8 cellular contexts compared by ENCODE assay signal in genomic region chr13:108342369-108343289, GRCh38.
A peak's percentile ranks its signal among the peaks of the same experiment; 100 is the strongest.
DNase-seq lines count a peak whose midpoint lies in the region; ATAC-seq, FAIRE-seq and TF ChIP-seq lines count a peak whose summit lies in the region.

No MANE protein-coding gene starts in this region.

- no peak overlapping the region for H3K4me3 ChIP-seq in astrocyte of the cerebellum (ENCODE audit: low read depth, low read length)
- no peak overlapping the region for H3K4me3 ChIP-seq in kidney (ENCODE audit: low read length in 2 of 2)

- FAIRE-seq in kidney (lab: Jason Lieb, UNC), result peak; percentile 17

- no peak overlapping the region for H3K27ac ChIP-seq in kidney (ENCODE audit: low read depth in 2 of 2, low read length in 2 of 2)

- H3K9me3 ChIP-seq in kidney (ENCODE audit: control insufficient read depth in 1 of 2, low read length in 2 of 2), result no peaks in the 10 kb centered on the region

- peaks cover 14% of the 10 kb centered on the region for H3K4me1 Mint-ChIP-seq in activated T-cell treated with anti-CD3 and anti-CD28 coated beads, Interleukin-2, amount 50 U/mL, for 72 hours (ENCODE audit: low read depth)
- H3K4me1 Mint-ChIP-seq in stimulated activated naive CD8-positive, alpha-beta T cell treated with anti-CD3 and anti-CD28 coated beads, Interleukin-15, amount 100 ng/mL, for 72 hours, result peaks cover 5% of the 10 kb centered on the region

- no peaks in the 10 kb centered on the region for H3K36me3 ChIP-seq in kidney (ENCODE audit: control insufficient read depth in 1 of 2, insufficient read depth in 2 of 2, low read length in 2 of 2)

- H3K4me1 ChIP-seq in kidney (ENCODE audit: control insufficient read depth in 1 of 2, insufficient read depth in 1 of 2, low read depth in 1 of 2, low read length in 2 of 2), result no peaks in the 10 kb centered on the region

- DNase-seq in activated T-cell treated with anti-CD3 and anti-CD28 coated beads, Interleukin-2, amount 50 U/mL, for 72 hours, result no peak
- no peak for DNase-seq in activated T-cell treated with anti-CD3 and anti-CD28 coated beads for 4 hours
- peak; percentile 46 for DNase-seq in HCEC 1CT
- DNase-seq in NCI-H2196 (lab: John Stamatoyannopoulos, UW; ENCODE audit: unreplicated experiment), result peak; percentile 2
- DNase-seq in astrocyte of the cerebellum (ENCODE audit: low read depth), result peak; percentile 45
- DNase-seq in kidney, result no peak
- DNase-seq in stimulated activated naive CD8-positive, alpha-beta T cell treated with anti-CD3 and anti-CD28 coated beads, Interleukin-15, amount 100 ng/mL, for 72 hours, result no peak

- peak overlapping the region; percentile 49 to 59 for H3K4me3 Mint-ChIP-seq in activated T-cell treated with anti-CD3 and anti-CD28 coated beads, Interleukin-2, amount 50 U/mL, for 72 hours
- no peak overlapping the region for H3K4me3 Mint-ChIP-seq in stimulated activated naive CD8-positive, alpha-beta T cell treated with anti-CD3 and anti-CD28 coated beads, Interleukin-15, amount 100 ng/mL, for 72 hours

- H3K9me3 Mint-ChIP-seq in activated T-cell treated with anti-CD3 and anti-CD28 coated beads, Interleukin-2, amount 50 U/mL, for 72 hours, result no peaks in the 10 kb centered on the region
- H3K9me3 Mint-ChIP-seq in stimulated activated naive CD8-positive, alpha-beta T cell treated with anti-CD3 and anti-CD28 coated beads, Interleukin-15, amount 100 ng/mL, for 72 hours, result no peaks in the 10 kb centered on the region

- no peak overlapping the region for H3K27ac Mint-ChIP-seq in activated T-cell treated with anti-CD3 and anti-CD28 coated beads, Interleukin-2, amount 50 U/mL, for 72 hours
- H3K27ac Mint-ChIP-seq in stimulated activated naive CD8-positive, alpha-beta T cell treated with anti-CD3 and anti-CD28 coated beads, Interleukin-15, amount 100 ng/mL, for 72 hours, result no peak overlapping the region

- intact Hi-C loops in kidney (cut with DNase I), result no loop called here

- ATAC-seq in activated T-cell treated with anti-CD3 and anti-CD28 coated beads, Interleukin-2, amount 50 U/mL, for 72 hours (replicated peaks in 1 of 2), result peak; percentile 35 to 58
- no peak for ATAC-seq in HG02763 (IDR thresholded peaks at IDR 0.05; ENCODE audit: unreplicated experiment)
- no peak for ATAC-seq in stimulated activated naive CD8-positive, alpha-beta T cell treated with anti-CD3 and anti-CD28 coated beads, Interleukin-15, amount 100 ng/mL, for 72 hours

- in situ Hi-C loops in astrocyte of the cerebellum (cut with HindIII; ENCODE audit: low sequenced_read_pairs), result loop anchor here (25.0 kb wide), 1 partner anchor 170 kb away; no protein-coding TSS in a partner anchor

- H3K36me3 Mint-ChIP-seq in activated T-cell treated with anti-CD3 and anti-CD28 coated beads, Interleukin-2, amount 50 U/mL, for 72 hours (ENCODE audit: insufficient read depth in 2 of 2), result no peaks in the 10 kb centered on the region

- H3K9ac ChIP-seq in kidney (ENCODE audit: low read length in 2 of 2), result no peak overlapping the region

- no peaks in the 10 kb centered on the region for H3K27me3 Mint-ChIP-seq in activated T-cell treated with anti-CD3 and anti-CD28 coated beads, Interleukin-2, amount 50 U/mL, for 72 hours (ENCODE audit: low read depth)
- H3K27me3 Mint-ChIP-seq in stimulated activated naive CD8-positive, alpha-beta T cell treated with anti-CD3 and anti-CD28 coated beads, Interleukin-15, amount 100 ng/mL, for 72 hours, result no peaks in the 10 kb centered on the region

- peak; percentile 80 for TF ChIP-seq CTCF in astrocyte of the cerebellum (IDR thresholded peaks at IDR 0.05; ENCODE audit: low read depth, low read length, missing control alignments)
- TF ChIP-seq CTCF in kidney (IDR thresholded peaks at IDR 0.05; ENCODE audit: borderline replicate concordance, extremely low read depth, insufficient read depth), result peak; percentile 21

Comparison
In these comparisons a context has a peak if more than half of its experiments do, and no peak if none do; other contexts are left out.
1. ATAC-seq: peak in activated T-cell treated with anti-CD3 and anti-CD28 coated beads, Interleukin-2, amount 50 U/mL, for 72 hours (2 of 2); none in HG02763 (single experiment) and stimulated activated naive CD8-positive, alpha-beta T cell treated with anti-CD3 and anti-CD28 coated beads, Interleukin-15, amount 100 ng/mL, for 72 hours (single experiment).
2. DNase-seq: peak in HCEC 1CT (single experiment), NCI-H2196 (single experiment) and astrocyte of the cerebellum (single experiment); none in activated T-cell treated with anti-CD3 and anti-CD28 coated beads, Interleukin-2, amount 50 U/mL, for 72 hours (0 of 2), activated T-cell treated with anti-CD3 and anti-CD28 coated beads for 4 hours (single experiment), kidney (single experiment) and stimulated activated naive CD8-positive, alpha-beta T cell treated with anti-CD3 and anti-CD28 coated beads, Interleukin-15, amount 100 ng/mL, for 72 hours (0 of 2).
3. H3K4me3 Mint-ChIP-seq: peak in activated T-cell treated with anti-CD3 and anti-CD28 coated beads, Interleukin-2, amount 50 U/mL, for 72 hours (2 of 2); none in stimulated activated naive CD8-positive, alpha-beta T cell treated with anti-CD3 and anti-CD28 coated beads, Interleukin-15, amount 100 ng/mL, for 72 hours (0 of 2).